In genomic region chr6:15690451-15690961, GRCh38 we compare ENCODE assay signal across 8 cellular contexts. TPM values are rescaled to one million over a fixed set of nuclear protein-coding genes. Genes with fewer than 3 reads are reported as not detected.
DNase-seq lines count a peak whose midpoint lies in the region; ATAC-seq and TF ChIP-seq lines count a peak whose summit lies in the region.

No MANE protein-coding gene starts in this region.

- peak overlapping the region; percentile 38; the same call in 1 of the 2 replicates for H3K9ac ChIP-seq in OCI-LY1 (ENCODE audit: low read length)

- H4K20me1 ChIP-seq in OCI-LY1 (ENCODE audit: insufficient read depth, low read length) (no peaks in the 10 kb centered on the region), PC-9 (ENCODE audit: insufficient read depth) (no peaks in the 10 kb centered on the region; the same call in 1 of the 2 replicates)

- no peaks in the 10 kb centered on the region for H3K9me3 Mint-ChIP-seq in activated CD8-positive, alpha-beta memory T cell treated with anti-CD3 and anti-CD28 coated beads, Interleukin-2, amount 10 ng/mL, durations not matched to agents 7 days and 5 days (ENCODE audit: low read depth)

- H3K79me2 ChIP-seq in OCI-LY1 (ENCODE audit: insufficient read depth, low read length): no peaks in the 10 kb centered on the region
- H3K79me2 ChIP-seq in PC-9 (ENCODE audit: low read depth): no peaks in the 10 kb centered on the region

- peaks cover 21% of the 10 kb centered on the region for H3K4me1 ChIP-seq in OCI-LY1 (ENCODE audit: insufficient read depth, low read length, severe bottlenecking)
- peaks cover 6 to 13% of the 10 kb centered on the region in 2 donors for H3K4me1 ChIP-seq in thoracic aorta (ENCODE audit: control insufficient read depth in 1 of 2, low read depth in 2 of 2)
- no peaks in the 10 kb centered on the region for H3K4me1 ChIP-seq in PC-9 (replicated peaks; ENCODE audit: insufficient read depth)

- no peaks in the 10 kb centered on the region for H3K27me3 ChIP-seq in OCI-LY1 (ENCODE audit: insufficient read depth, low read length)
- no peaks in the 10 kb centered on the region for H3K27me3 ChIP-seq in thoracic aorta (replicated peaks; ENCODE audit: insufficient read depth)
- H3K27me3 ChIP-seq in PC-9 (ENCODE audit: insufficient read depth, low read depth): peaks cover 34% of the 10 kb centered on the region

- intact Hi-C loops in PC-9 (cut with micrococcal nuclease; ENCODE audit: unreplicated experiment): loop anchor here (2.0 to 10.0 kb wide), 3 partner anchors 438 to 1404 kb away; partner anchors contain the start of genes ATXN1 and MYLIP

- no peaks in the 10 kb centered on the region for H3F3A ChIP-seq in OCI-LY1 (ENCODE audit: insufficient read depth, low read length)
- no peaks in the 10 kb centered on the region for H3F3A ChIP-seq in PC-9 (ENCODE audit: insufficient read depth, low read depth)

- peak overlapping the region; percentile 17 for H3K4me3 Mint-ChIP-seq in activated CD8-positive, alpha-beta memory T cell treated with anti-CD3 and anti-CD28 coated beads, Interleukin-2, amount 10 ng/mL, durations not matched to agents 7 days and 5 days

- peak overlapping the region; percentile 27; the same call in 1 of the 2 replicates for H2AFZ ChIP-seq in OCI-LY1 (ENCODE audit: low read length)
- no peak overlapping the region for H2AFZ ChIP-seq in PC-9

- peaks cover 9% of the 10 kb centered on the region for H3K4me1 Mint-ChIP-seq in activated CD8-positive, alpha-beta memory T cell treated with anti-CD3 and anti-CD28 coated beads, Interleukin-2, amount 10 ng/mL, durations not matched to agents 7 days and 5 days

- no peak for DNase-seq in activated CD8-positive, alpha-beta memory T cell treated with anti-CD3 and anti-CD28 coated beads, Interleukin-2, amount 10 ng/mL, durations not matched to agents 7 days and 5 days
- no peak for DNase-seq in activated CD8-positive, alpha-beta memory T cell treated with anti-CD3 and anti-CD28 coated beads for 24 hours
- no peak for DNase-seq in left lobe of liver (ENCODE audit: low spot score)
- DNase-seq in thoracic aorta (ENCODE audit: low spot score): no peak
- no peak for DNase-seq in PC-9
- DNase-seq in DMS114 treated with DMSO at 0.1 percent for 48 hours (lab: John Stamatoyannopoulos, UW; ENCODE audit: unreplicated experiment): no peak

- H3K27ac Mint-ChIP-seq in activated CD8-positive, alpha-beta memory T cell treated with anti-CD3 and anti-CD28 coated beads, Interleukin-2, amount 10 ng/mL, durations not matched to agents 7 days and 5 days: peak overlapping the region; percentile 37

- H3K27ac ChIP-seq in OCI-LY1 (ENCODE audit: low read depth, low read length, poor library complexity, severe bottlenecking): no peak overlapping the region
- H3K27ac ChIP-seq in thoracic aorta: peak overlapping the region; percentile 18 to 62
- H3K27ac ChIP-seq in PC-9: no peak overlapping the region

- peaks cover 4% of the 10 kb centered on the region for H3K27me3 Mint-ChIP-seq in activated CD8-positive, alpha-beta memory T cell treated with anti-CD3 and anti-CD28 coated beads, Interleukin-2, amount 10 ng/mL, durations not matched to agents 7 days and 5 days

- peak overlapping the region; percentile 65; the same call in 1 of the 2 replicates for H3K4me2 ChIP-seq in OCI-LY1 (ENCODE audit: low read length)
- no peak overlapping the region for H3K4me2 ChIP-seq in PC-9

- no peak for TF ChIP-seq CTCF in OCI-LY1 (IDR thresholded peaks at IDR 0.05; ENCODE audit: low read length)
- no peak for TF ChIP-seq CTCF in thoracic aorta (IDR thresholded peaks at IDR 0.05)
- TF ChIP-seq CTCF in PC-9 (conservative IDR thresholded peaks at IDR 0.05): no peak

- H3K9me2 ChIP-seq in OCI-LY1 (ENCODE audit: low read depth, low read length): no peaks in the 10 kb centered on the region
- no peaks in the 10 kb centered on the region for H3K9me2 ChIP-seq in PC-9 (ENCODE audit: insufficient read depth)

- H3K36me3 ChIP-seq in OCI-LY1 (ENCODE audit: insufficient read depth, low read length): no peaks in the 10 kb centered on the region
- no peaks in the 10 kb centered on the region for H3K36me3 ChIP-seq in thoracic aorta
- no peaks in the 10 kb centered on the region for H3K36me3 ChIP-seq in PC-9 (ENCODE audit: low read depth)

- no peak overlapping the region for H3K4me3 ChIP-seq in OCI-LY1 (ENCODE audit: low read depth, low read length, poor library complexity, severe bottlenecking)
- peak overlapping the region; percentile 73 for H3K4me3 ChIP-seq in thoracic aorta
- H3K4me3 ChIP-seq in PC-9: no peak overlapping the region

- BruUV-seq in PC-9 (replicated peaks; lab: Mats Ljungman, UMichigan): no TSS peak

- CTCF ChIA-PET in activated CD8-positive, alpha-beta memory T cell treated with anti-CD3 and anti-CD28 coated beads, Interleukin-2, amount 10 ng/mL, durations not matched to agents 7 days and 5 days (lab: Charles Lee): no interaction called here
- CTCF ChIA-PET in PC-9 (lab: Charles Lee): no interaction called here

- no peaks in the 10 kb centered on the region for H3K36me3 Mint-ChIP-seq in activated CD8-positive, alpha-beta memory T cell treated with anti-CD3 and anti-CD28 coated beads, Interleukin-2, amount 10 ng/mL, durations not matched to agents 7 days and 5 days

- H3K9me3 ChIP-seq in OCI-LY1 (ENCODE audit: low read length): no peaks in the 10 kb centered on the region
- H3K9me3 ChIP-seq in thoracic aorta: no peaks in the 10 kb centered on the region
- no peaks in the 10 kb centered on the region for H3K9me3 ChIP-seq in PC-9 (ENCODE audit: insufficient read depth, low read depth)

- POLR2A ChIA-PET in PC-9 (lab: Charles Lee; ENCODE audit: unreplicated experiment): interaction anchor here (0.6 kb wide), 1 partner anchor 438 kb away, joined by 14 read pairs; the partner anchor contains the start of gene MYLIP

- ATAC-seq in activated CD8-positive, alpha-beta memory T cell treated with anti-CD3 and anti-CD28 coated beads, Interleukin-2, amount 10 ng/mL, durations not matched to agents 7 days and 5 days: no peak
- ATAC-seq in left lobe of liver: peak; percentile 75
- ATAC-seq in thoracic aorta (ENCODE audit: insufficient number of reproducible peaks, low FRiP score, low read depth): no peak
- ATAC-seq in HG02678 (IDR thresholded peaks at IDR 0.05; ENCODE audit: unreplicated experiment): no peak

RNA-seq across cellular contexts. Expression of gene DTNBP1, which starts 27.7 kb away (rescaled TPM):
- total RNA-seq in activated CD8-positive, alpha-beta memory T cell treated with anti-CD3 and anti-CD28 coated beads, Interleukin-2, amount 10 ng/mL, durations not matched to agents 7 days and 5 days: 10 to 100 TPM; 15.3 to 18.5 TPM
- total RNA-seq in left lobe of liver (4.3 TPM), thoracic aorta (10 to 100 TPM; 11.5 to 30.8 TPM), PC-9 (2021) (9.1 and 9.9 TPM in 2 replicates)

Comparison
In these comparisons a context has a peak if more than half of its experiments do, and no peak if none do; other contexts are left out.
1. H3K27ac ChIP-seq: peak in thoracic aorta (2 of 2); none in OCI-LY1 (single experiment) and PC-9 (single experiment).